ENCODE assay signal across 8 cellular contexts in genomic region chr3:116863842-116864626, GRCh38.
DNase-seq lines count a peak whose midpoint lies in the region; ATAC-seq, FAIRE-seq and TF ChIP-seq lines count a peak whose summit lies in the region.

No MANE protein-coding gene starts in this region.

- no peaks in the 10 kb centered on the region for H3K27me3 Mint-ChIP-seq in activated naive CD8-positive, alpha-beta T cell treated with anti-CD3 and anti-CD28 coated beads, Interleukin-2, amount 50 U/mL, for 24 hours

- H3K36me3 Mint-ChIP-seq in activated naive CD8-positive, alpha-beta T cell treated with anti-CD3 and anti-CD28 coated beads, Interleukin-2, amount 50 U/mL, for 24 hours (ENCODE audit: low read depth): no peaks in the 10 kb centered on the region

- TF ChIP-seq CTCF in AG10803 (conservative IDR thresholded peaks at IDR 0.05; ENCODE audit: low read length) (peak; percentile 40), WERI-Rb-1 (IDR thresholded peaks at IDR 0.05; ENCODE audit: low read depth, low read length) (peak; percentile 37; the same call in 1 of the 2 replicates)

- H3K4me3 ChIP-seq in AG10803 (ENCODE audit: low read length): peak overlapping the region; percentile 28
- H3K4me3 ChIP-seq in WERI-Rb-1 (ENCODE audit: low read depth, low read length): no peak overlapping the region
- peak overlapping the region; percentile 36; the same call in 1 of the 2 replicates for H3K4me3 ChIP-seq in iPS DF 6.9 (ENCODE audit: low read length)
- H3K4me3 ChIP-seq in small intestine (ENCODE audit: low read depth in 1 of 2, low read length in 2 of 2): no peak overlapping the region

- no peaks in the 10 kb centered on the region for H3K9me3 ChIP-seq in WERI-Rb-1 (ENCODE audit: severe bottlenecking)
- H3K9me3 ChIP-seq in iPS DF 6.9 (ENCODE audit: control insufficient read depth, insufficient read depth, low read length): no peaks in the 10 kb centered on the region
- no peaks in the 10 kb centered on the region for H3K9me3 ChIP-seq in small intestine (ENCODE audit: control insufficient read depth, low read depth)

- H3K27me3 ChIP-seq in WERI-Rb-1 (ENCODE audit: insufficient read depth, low read depth, severe bottlenecking): peaks cover 44% of the 10 kb centered on the region
- no peaks in the 10 kb centered on the region for H3K27me3 ChIP-seq in iPS DF 6.9 (ENCODE audit: control insufficient read depth, insufficient read depth, low read length)
- no peaks in the 10 kb centered on the region for H3K27me3 ChIP-seq in small intestine (ENCODE audit: control insufficient read depth in 2 of 2, insufficient read depth in 2 of 2, low read length in 2 of 2)

- no peaks in the 10 kb centered on the region for H3K4me1 Mint-ChIP-seq in activated naive CD8-positive, alpha-beta T cell treated with anti-CD3 and anti-CD28 coated beads, Interleukin-2, amount 50 U/mL, for 24 hours

- H3K27ac Mint-ChIP-seq in activated naive CD8-positive, alpha-beta T cell treated with anti-CD3 and anti-CD28 coated beads, Interleukin-2, amount 50 U/mL, for 24 hours: no peak overlapping the region

- ATAC-seq in GM19395 (IDR thresholded peaks at IDR 0.05; ENCODE audit: unreplicated experiment) (peak; percentile 68), left lobe of liver (no peak)
- no peak for ATAC-seq in activated naive CD8-positive, alpha-beta T cell treated with anti-CD3 and anti-CD28 coated beads, Interleukin-2, amount 50 U/mL, for 24 hours

- FAIRE-seq in small intestine (lab: Jason Lieb, UNC): no peak

- H3K9me3 Mint-ChIP-seq in activated naive CD8-positive, alpha-beta T cell treated with anti-CD3 and anti-CD28 coated beads, Interleukin-2, amount 50 U/mL, for 24 hours: no peaks in the 10 kb centered on the region

- H3K36me3 ChIP-seq in WERI-Rb-1 (no peaks in the 10 kb centered on the region), iPS DF 6.9 (ENCODE audit: control insufficient read depth, insufficient read depth, low read length) (no peaks in the 10 kb centered on the region), small intestine (ENCODE audit: control insufficient read depth in 2 of 2, insufficient read depth in 2 of 2, low read length in 2 of 2) (no peaks in the 10 kb centered on the region)

- peak; percentile 23 for DNase-seq in AG10803 (ENCODE audit: low read depth)
- DNase-seq in NCI-H1105 (lab: John Stamatoyannopoulos, UW): peak; percentile 72
- no peak for DNase-seq in WERI-Rb-1
- peak; percentile 37 for DNase-seq in iPS DF 6.9 (ENCODE audit: low read depth, low spot score)
- DNase-seq in small intestine: peak; percentile 7
- no peak for DNase-seq in activated naive CD8-positive, alpha-beta T cell treated with anti-CD3 and anti-CD28 coated beads, Interleukin-2, amount 50 U/mL, for 24 hours
- DNase-seq in left lobe of liver (ENCODE audit: low spot score): no peak

- no peak overlapping the region for H3K27ac ChIP-seq in WERI-Rb-1
- no peak overlapping the region for H3K27ac ChIP-seq in iPS DF 6.9 (ENCODE audit: low read length)
- H3K27ac ChIP-seq in small intestine (ENCODE audit: low read depth in 1 of 2, low read length in 1 of 2): no peak overlapping the region

- no CpG with 5 or more reads among the region's 17 CpGs for WGBS in iPS DF 6.9 (ENCODE audit: insufficient coverage, insufficient read length)
- 7 to 14% (median 13%) methylated on average over 17 of the region's 17 CpGs for WGBS in small intestine, 3 donors

- H3K4me3 Mint-ChIP-seq in activated naive CD8-positive, alpha-beta T cell treated with anti-CD3 and anti-CD28 coated beads, Interleukin-2, amount 50 U/mL, for 24 hours: no peak overlapping the region

- H3K4me1 ChIP-seq in iPS DF 6.9 (ENCODE audit: control insufficient read depth, insufficient read depth, low read length) (no peaks in the 10 kb centered on the region), small intestine (ENCODE audit: control insufficient read depth in 2 of 2, insufficient read depth in 1 of 2, low read depth in 1 of 2, low read length in 1 of 2) (no peaks in the 10 kb centered on the region)

Comparison
In these comparisons a context has a peak if more than half of its experiments do, and no peak if none do; other contexts are left out.
1. DNase-seq: peak in AG10803 (single experiment), NCI-H1105 (single experiment), iPS DF 6.9 (single experiment) and small intestine (single experiment); none in WERI-Rb-1 (single experiment), activated naive CD8-positive, alpha-beta T cell treated with anti-CD3 and anti-CD28 coated beads, Interleukin-2, amount 50 U/mL, for 24 hours (single experiment) and left lobe of liver (single experiment).
2. H3K4me3 ChIP-seq: peak in AG10803 (single experiment) and iPS DF 6.9 (single experiment); none in WERI-Rb-1 (single experiment) and small intestine (0 of 2).